In the genomic region with DNA sequence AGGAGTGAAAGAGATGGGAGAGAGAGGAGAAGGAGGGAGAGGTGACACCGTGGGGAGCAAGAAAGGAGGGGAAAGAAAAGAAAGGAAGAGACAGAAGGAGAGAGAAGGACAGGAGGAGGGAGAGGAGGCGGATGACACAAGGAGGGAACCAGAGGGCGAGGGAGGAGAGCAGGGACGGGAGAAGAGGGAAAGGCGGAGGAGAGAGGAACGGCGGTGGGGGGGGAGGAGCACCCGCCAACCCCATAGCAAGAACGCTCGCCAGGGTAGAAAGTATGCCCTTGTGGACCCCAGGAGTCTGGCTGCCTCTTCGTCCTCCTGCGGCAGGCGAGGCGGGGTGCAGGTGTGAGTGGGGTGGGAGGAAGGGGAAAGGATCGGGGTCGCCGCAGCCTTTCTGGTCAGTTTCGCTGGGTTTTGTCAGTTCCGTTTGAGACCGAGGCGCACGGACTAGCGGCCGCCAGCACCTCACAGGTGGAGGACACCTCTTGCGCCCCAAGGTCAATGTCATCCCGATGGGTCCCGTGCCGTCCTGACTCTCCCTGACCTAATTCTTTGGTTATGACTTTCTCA, we compare ENCODE assay signal across 1 cellular context.
TF ChIP-seq lines count a peak whose summit lies in the region.

No MANE protein-coding gene starts in this region.

TF ChIP-seq in HEK293, 187 proteins besides CTCF, POLR2A, EP300 and RAD21 (continued from another document and continues in another):
- TF ChIP-seq, protein P1, sequence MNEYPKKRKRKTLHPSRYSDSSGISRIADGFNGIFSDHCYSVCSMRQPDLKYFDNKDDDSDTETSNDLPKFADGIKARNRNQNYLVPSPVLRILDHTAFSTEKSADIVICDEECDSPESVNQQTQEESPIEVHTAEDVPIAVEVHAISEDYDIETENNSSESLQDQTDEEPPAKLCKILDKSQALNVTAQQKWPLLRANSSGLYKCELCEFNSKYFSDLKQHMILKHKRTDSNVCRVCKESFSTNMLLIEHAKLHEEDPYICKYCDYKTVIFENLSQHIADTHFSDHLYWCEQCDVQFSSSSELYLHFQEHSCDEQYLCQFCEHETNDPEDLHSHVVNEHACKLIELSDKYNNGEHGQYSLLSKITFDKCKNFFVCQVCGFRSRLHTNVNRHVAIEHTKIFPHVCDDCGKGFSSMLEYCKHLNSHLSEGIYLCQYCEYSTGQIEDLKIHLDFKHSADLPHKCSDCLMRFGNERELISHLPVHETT (tag by site-specific recombination; IDR thresholded peaks at IDR 0.05) = no peak
- TF ChIP-seq ZNF423 (tag by site-specific recombination; IDR thresholded peaks at IDR 0.05) (no peak), ZNF660 (tag by site-specific recombination; IDR thresholded peaks at IDR 0.05) (no peak), ZSCAN16 (tag by site-specific recombination; IDR thresholded peaks at IDR 0.05) (no peak), ZNF610 (tag by site-specific recombination; IDR thresholded peaks at IDR 0.05; ENCODE audit: borderline replicate concordance) (peak; percentile 38; the same call in 1 of the 2 replicates), ZNF701 (tag by site-specific recombination; IDR thresholded peaks at IDR 0.05) (no peak), ZNF2 (tag by site-specific recombination; IDR thresholded peaks at IDR 0.05) (no peak), ZNF768 (tag by site-specific recombination; IDR thresholded peaks at IDR 0.05) (no peak), GFI1B (tag by site-specific recombination; IDR thresholded peaks at IDR 0.05) (no peak), BCL11B (tag by site-specific recombination; IDR thresholded peaks at IDR 0.05; ENCODE audit: low read depth) (no peak; the same call in 1 of the 2 replicates), ZNF341 (tag by site-specific recombination; IDR thresholded peaks at IDR 0.05; ENCODE audit: low read depth) (peak; percentile 84), ZFP41 (tag by site-specific recombination; IDR thresholded peaks at IDR 0.05; ENCODE audit: borderline replicate concordance) (no peak), ZBTB7A (tag by site-specific recombination; IDR thresholded peaks at IDR 0.05; ENCODE audit: low read depth) (no peak), SP3 (tag by site-specific recombination; IDR thresholded peaks at IDR 0.05) (peak; percentile 75), GLI4 (tag by site-specific recombination; IDR thresholded peaks at IDR 0.05) (no peak), PRDM2 (tag by site-specific recombination; IDR thresholded peaks at IDR 0.05; ENCODE audit: borderline replicate concordance) (no peak), IKZF3 (tag by site-specific recombination; IDR thresholded peaks at IDR 0.05) (no peak), ZSCAN18 (tag by site-specific recombination; IDR thresholded peaks at IDR 0.05) (no peak), ZNF654 (tag by site-specific recombination; IDR thresholded peaks at IDR 0.05; ENCODE audit: low read depth) (no peak), ZNF248 (tag by site-specific recombination; IDR thresholded peaks at IDR 0.05) (no peak), ZBTB8A (tag by site-specific recombination; IDR thresholded peaks at IDR 0.05) (no peak), ZBTB21 (tag by site-specific recombination; IDR thresholded peaks at IDR 0.05) (no peak), TCF7L2 (IDR thresholded peaks at IDR 0.05; ENCODE audit: borderline replicate concordance, low read depth, low read length) (no peak), KLF8 (tag by site-specific recombination; IDR thresholded peaks at IDR 0.05) (no peak), ZNF394 (tag by site-specific recombination; IDR thresholded peaks at IDR 0.05; ENCODE audit: borderline replicate concordance) (no peak; the same call in 1 of the 2 replicates), ZNF114 (tag by site-specific recombination; IDR thresholded peaks at IDR 0.05) (no peak), ZBTB17 (tag by site-specific recombination; IDR thresholded peaks at IDR 0.05) (no peak), YY2 (tag by site-specific recombination; IDR thresholded peaks at IDR 0.05) (no peak), ZNF629 (tag by site-specific recombination; IDR thresholded peaks at IDR 0.05) (peak; percentile 12; the same call in 1 of the 2 replicates), ZNF596 (tag by site-specific recombination; IDR thresholded peaks at IDR 0.05) (no peak), PRDM10 (tag by site-specific recombination; IDR thresholded peaks at IDR 0.05) (peak; percentile 57; the same call in 1 of the 2 replicates), ZNF664 (tag by site-specific recombination; IDR thresholded peaks at IDR 0.05) (no peak), ZSCAN30 (tag by site-specific recombination; IDR thresholded peaks at IDR 0.05) (no peak), ZNF433 (tag by site-specific recombination; IDR thresholded peaks at IDR 0.05; ENCODE audit: low read depth) (no peak), ZNF23 (tag by site-specific recombination; IDR thresholded peaks at IDR 0.05; ENCODE audit: borderline replicate concordance) (no peak), ZNF514 (tag by site-specific recombination; IDR thresholded peaks at IDR 0.05) (no peak)
- TF ChIP-seq, protein P2, sequence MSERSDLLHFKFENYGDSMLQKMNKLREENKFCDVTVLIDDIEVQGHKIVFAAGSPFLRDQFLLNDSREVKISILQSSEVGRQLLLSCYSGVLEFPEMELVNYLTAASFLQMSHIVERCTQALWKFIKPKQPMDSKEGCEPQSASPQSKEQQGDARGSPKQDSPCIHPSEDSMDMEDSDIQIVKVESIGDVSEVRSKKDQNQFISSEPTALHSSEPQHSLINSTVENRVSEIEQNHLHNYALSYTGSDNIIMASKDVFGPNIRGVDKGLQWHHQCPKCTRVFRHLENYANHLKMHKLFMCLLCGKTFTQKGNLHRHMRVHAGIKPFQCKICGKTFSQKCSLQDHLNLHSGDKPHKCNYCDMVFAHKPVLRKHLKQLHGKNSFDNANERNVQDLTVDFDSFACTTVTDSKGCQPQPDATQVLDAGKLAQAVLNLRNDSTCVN (tag by site-specific recombination; optimal IDR thresholded peaks at IDR 0.05) = no peak
- TF ChIP-seq, protein P3, sequence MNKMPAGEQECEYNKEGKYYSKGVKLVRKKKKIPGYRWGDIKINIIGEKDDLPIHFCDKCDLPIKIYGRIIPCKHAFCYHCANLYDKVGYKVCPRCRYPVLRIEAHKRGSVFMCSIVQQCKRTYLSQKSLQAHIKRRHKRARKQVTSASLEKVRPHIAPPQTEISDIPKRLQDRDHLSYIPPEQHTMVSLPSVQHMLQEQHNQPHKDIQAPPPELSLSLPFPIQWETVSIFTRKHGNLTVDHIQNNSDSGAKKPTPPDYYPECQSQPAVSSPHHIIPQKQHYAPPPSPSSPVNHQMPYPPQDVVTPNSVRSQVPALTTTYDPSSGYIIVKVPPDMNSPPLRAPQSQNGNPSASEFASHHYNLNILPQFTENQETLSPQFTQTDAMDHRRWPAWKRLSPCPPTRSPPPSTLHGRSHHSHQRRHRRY (tag by site-specific recombination; IDR thresholded peaks at IDR 0.05) = 0 out of 2 replicates have a peak, but pooled peaks have one; percentile 41
- TF ChIP-seq, protein P4, sequence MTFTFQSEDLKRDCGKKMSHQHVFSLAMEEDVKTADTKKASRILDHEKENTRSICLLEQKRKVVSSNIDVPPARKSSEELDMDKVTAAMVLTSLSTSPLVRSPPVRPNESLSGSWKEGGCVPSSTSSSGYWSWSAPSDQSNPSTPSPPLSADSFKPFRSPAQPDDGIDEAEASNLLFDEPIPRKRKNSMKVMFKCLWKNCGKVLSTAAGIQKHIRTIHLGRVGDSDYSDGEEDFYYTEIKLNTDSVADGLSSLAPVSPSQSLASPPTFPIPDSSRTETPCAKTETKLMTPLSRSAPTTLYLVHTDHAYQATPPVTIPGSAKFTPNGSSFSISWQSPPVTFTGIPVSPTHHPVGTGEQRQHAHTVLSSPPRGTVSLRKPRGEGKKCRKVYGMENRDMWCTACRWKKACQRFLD (tag by site-specific recombination; IDR thresholded peaks at IDR 0.05) = no peak
- TF ChIP-seq, protein P5, sequence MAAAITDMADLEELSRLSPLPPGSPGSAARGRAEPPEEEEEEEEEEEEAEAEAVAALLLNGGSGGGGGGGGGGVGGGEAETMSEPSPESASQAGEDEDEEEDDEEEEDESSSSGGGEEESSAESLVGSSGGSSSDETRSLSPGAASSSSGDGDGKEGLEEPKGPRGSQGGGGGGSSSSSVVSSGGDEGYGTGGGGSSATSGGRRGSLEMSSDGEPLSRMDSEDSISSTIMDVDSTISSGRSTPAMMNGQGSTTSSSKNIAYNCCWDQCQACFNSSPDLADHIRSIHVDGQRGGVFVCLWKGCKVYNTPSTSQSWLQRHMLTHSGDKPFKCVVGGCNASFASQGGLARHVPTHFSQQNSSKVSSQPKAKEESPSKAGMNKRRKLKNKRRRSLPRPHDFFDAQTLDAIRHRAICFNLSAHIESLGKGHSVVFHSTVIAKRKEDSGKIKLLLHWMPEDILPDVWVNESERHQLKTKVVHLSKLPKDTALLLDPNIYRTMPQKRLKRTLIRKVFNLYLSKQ (tag by site-specific recombination; IDR thresholded peaks at IDR 0.05; ENCODE audit: borderline replicate concordance) = no peak
